Comparison of ENCODE assay signal across 8 cellular contexts in the genomic region with DNA sequence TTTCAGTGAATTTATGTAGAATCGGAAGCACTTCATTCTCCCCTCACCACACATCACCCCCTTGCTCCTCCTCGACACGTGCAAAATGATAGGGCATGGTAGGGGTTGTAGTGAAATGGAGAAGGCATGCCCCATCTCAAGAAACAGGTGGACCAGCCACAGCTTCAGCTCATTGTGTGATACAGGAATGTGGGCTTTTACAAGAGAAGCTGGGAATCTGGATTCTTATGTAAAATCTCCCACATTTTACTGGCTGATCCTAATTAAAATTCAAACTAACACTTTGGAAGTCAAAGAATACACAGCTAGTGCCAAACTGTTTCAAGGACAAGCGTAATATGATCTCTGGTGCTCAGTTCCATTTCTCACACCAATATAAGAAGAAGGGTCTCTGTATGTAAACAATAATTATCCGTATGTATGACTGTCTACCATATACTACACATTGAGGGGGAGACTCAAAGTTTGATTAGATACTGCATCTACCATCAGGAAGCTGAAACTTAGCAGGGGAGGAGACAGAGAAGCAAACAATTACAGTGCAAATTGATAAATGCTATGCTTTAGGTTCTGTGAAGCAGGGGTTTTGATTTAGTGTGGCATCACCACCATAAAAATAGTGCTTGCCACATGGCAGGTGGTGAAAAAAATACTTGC. TPM values are rescaled to one million over a fixed set of nuclear protein-coding genes. Genes with fewer than 3 reads are reported as not detected.
DNase-seq lines count a peak whose midpoint lies in the region; ATAC-seq and TF ChIP-seq lines count a peak whose summit lies in the region.

No MANE protein-coding gene starts in this region.

- peaks cover 37% of the 10 kb centered on the region for H3K4me1 Mint-ChIP-seq in activated T-cell treated with anti-CD3 and anti-CD28 coated beads, Interleukin-2, amount 50 U/mL, for 24 hours (ENCODE audit: low read depth)
- peaks cover 70% of the 10 kb centered on the region for H3K4me1 Mint-ChIP-seq in brain
- H3K4me1 Mint-ChIP-seq in stimulated activated effector memory CD8-positive, alpha-beta T cell treated with anti-CD3 and anti-CD28 coated beads, Interleukin-12 subunit alpha, Interleukin-12 subunit beta, amount 100 ng/mL, for 72 hours = peaks cover 40% of the 10 kb centered on the region

- peak overlapping the region; percentile 86 for H3K27ac Mint-ChIP-seq in activated T-cell treated with anti-CD3 and anti-CD28 coated beads, Interleukin-2, amount 50 U/mL, for 24 hours
- peak overlapping the region in 4 of 5 experiments; percentile 47 to 97 (median 78) for H3K27ac Mint-ChIP-seq in brain
- peak overlapping the region; percentile 82 for H3K27ac Mint-ChIP-seq in stimulated activated effector memory CD8-positive, alpha-beta T cell treated with anti-CD3 and anti-CD28 coated beads, Interleukin-12 subunit alpha, Interleukin-12 subunit beta, amount 100 ng/mL, for 72 hours

- peaks cover 4% of the 10 kb centered on the region for H3K9me3 Mint-ChIP-seq in activated T-cell treated with anti-CD3 and anti-CD28 coated beads, Interleukin-2, amount 50 U/mL, for 24 hours
- no peaks in the 10 kb centered on the region for H3K9me3 Mint-ChIP-seq in brain
- peaks cover 3% of the 10 kb centered on the region for H3K9me3 Mint-ChIP-seq in stimulated activated effector memory CD8-positive, alpha-beta T cell treated with anti-CD3 and anti-CD28 coated beads, Interleukin-12 subunit alpha, Interleukin-12 subunit beta, amount 100 ng/mL, for 72 hours

- H3K4me3 Mint-ChIP-seq in activated T-cell treated with anti-CD3 and anti-CD28 coated beads, Interleukin-2, amount 50 U/mL, for 24 hours = peak overlapping the region; percentile 46
- H3K4me3 Mint-ChIP-seq in brain = peak overlapping the region in 4 of 5 experiments; percentile 10 to 76 (median 54)
- peak overlapping the region; percentile 61 for H3K4me3 Mint-ChIP-seq in stimulated activated effector memory CD8-positive, alpha-beta T cell treated with anti-CD3 and anti-CD28 coated beads, Interleukin-12 subunit alpha, Interleukin-12 subunit beta, amount 100 ng/mL, for 72 hours

- H3K27me3 Mint-ChIP-seq in activated T-cell treated with anti-CD3 and anti-CD28 coated beads, Interleukin-2, amount 50 U/mL, for 24 hours = no peaks in the 10 kb centered on the region
- H3K27me3 Mint-ChIP-seq in brain = no peaks in the 10 kb centered on the region

- peaks cover 17% of the 10 kb centered on the region for H3K36me3 Mint-ChIP-seq in activated T-cell treated with anti-CD3 and anti-CD28 coated beads, Interleukin-2, amount 50 U/mL, for 24 hours (ENCODE audit: low read depth)
- H3K36me3 Mint-ChIP-seq in brain = peaks cover 52% of the 10 kb centered on the region
- peaks cover 42% of the 10 kb centered on the region for H3K36me3 Mint-ChIP-seq in stimulated activated effector memory CD8-positive, alpha-beta T cell treated with anti-CD3 and anti-CD28 coated beads, Interleukin-12 subunit alpha, Interleukin-12 subunit beta, amount 100 ng/mL, for 72 hours

- in situ Hi-C loops in G401 (cut with HindIII; ENCODE audit: low sequenced_read_pairs) = no loop called here
- in situ Hi-C loops in GM13976 (cut with MboI; ENCODE audit: low sequenced_read_pairs, unreplicated experiment) = no loop called here

- no peak for DNase-seq in activated T-cell treated with anti-CD3 and anti-CD28 coated beads, Interleukin-2, amount 50 U/mL, for 24 hours
- DNase-seq in activated T-cell treated with anti-CD3 and anti-CD28 coated beads, Interleukin-2, amount 50 U/mL, for 1 hour = no peak
- DNase-seq in stimulated activated effector memory CD8-positive, alpha-beta T cell treated with anti-CD3 and anti-CD28 coated beads, Interleukin-12 subunit alpha, Interleukin-12 subunit beta, amount 100 ng/mL, for 72 hours (ENCODE audit: low spot score in 2 of 2) = no peak
- DNase-seq in OCI-M2 (lab: John Stamatoyannopoulos, UW; ENCODE audit: unreplicated experiment) (no peak), G401 (ENCODE audit: low spot score) (no peak), GM13976 (ENCODE audit: low spot score) (no peak)

- TF ChIP-seq CTCF in brain (conservative IDR thresholded peaks at IDR 0.05) (no peak), GM13976 (IDR thresholded peaks at IDR 0.05; ENCODE audit: borderline replicate concordance, control extremely low read depth, extremely low read depth, insufficient read depth, missing control alignments) (no peak)

- peak; percentile 22 for ATAC-seq in HG03196 (IDR thresholded peaks at IDR 0.05; ENCODE audit: unreplicated experiment)
- ATAC-seq in stimulated activated effector memory CD8-positive, alpha-beta T cell treated with anti-CD3 and anti-CD28 coated beads, Interleukin-12 subunit alpha, Interleukin-12 subunit beta, amount 100 ng/mL, for 72 hours = no peak

RNA-seq across cellular contexts. Expression of a gene that starts 24.3 kb away (rescaled TPM):
- 24.9 TPM for polyA plus RNA-seq in brain (ENCODE audit: insufficient read depth, low read depth, low replicate concordance)
- total RNA-seq in G401 (2014; rRNA removed; shearing (Covaris generic)) = 0.49 TPM in 1 of 2 replicates, not detected in the other
